ENCODE assay signal across 2 cellular contexts in genomic region chr7:37541810-37542443, GRCh38.
TF ChIP-seq lines count a peak whose summit lies in the region.

No MANE protein-coding gene starts in this region.

TF ChIP-seq in WTC11, 78 proteins besides CTCF, POLR2A, EP300 and RAD21 (continued from another document):
- TF ChIP-seq, protein P1, sequence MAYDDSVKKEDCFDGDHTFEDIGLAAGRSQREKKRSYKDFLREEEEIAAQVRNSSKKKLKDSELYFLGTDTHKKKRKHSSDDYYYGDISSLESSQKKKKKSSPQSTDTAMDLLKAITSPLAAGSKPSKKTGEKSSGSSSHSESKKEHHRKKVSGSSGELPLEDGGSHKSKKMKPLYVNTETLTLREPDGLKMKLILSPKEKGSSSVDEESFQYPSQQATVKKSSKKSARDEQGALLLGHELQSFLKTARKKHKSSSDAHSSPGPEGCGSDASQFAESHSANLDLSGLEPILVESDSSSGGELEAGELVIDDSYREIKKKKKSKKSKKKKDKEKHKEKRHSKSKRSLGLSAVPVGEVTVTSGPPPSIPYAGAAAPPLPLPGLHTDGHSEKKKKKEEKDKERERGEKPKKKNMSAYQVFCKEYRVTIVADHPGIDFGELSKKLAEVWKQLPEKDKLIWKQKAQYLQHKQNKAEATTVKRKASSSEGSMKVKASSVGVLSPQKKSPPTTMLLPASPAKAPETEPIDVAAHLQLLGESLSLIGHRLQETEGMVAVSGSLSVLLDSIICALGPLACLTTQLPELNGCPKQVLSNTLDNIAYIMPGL (CRISPR knock-in tag; IDR thresholded peaks at IDR 0.05): no peak
- no peak for TF ChIP-seq ZNF263 (CRISPR knock-in tag; IDR thresholded peaks at IDR 0.05; ENCODE audit: low read depth)
- TF ChIP-seq, protein P2, sequence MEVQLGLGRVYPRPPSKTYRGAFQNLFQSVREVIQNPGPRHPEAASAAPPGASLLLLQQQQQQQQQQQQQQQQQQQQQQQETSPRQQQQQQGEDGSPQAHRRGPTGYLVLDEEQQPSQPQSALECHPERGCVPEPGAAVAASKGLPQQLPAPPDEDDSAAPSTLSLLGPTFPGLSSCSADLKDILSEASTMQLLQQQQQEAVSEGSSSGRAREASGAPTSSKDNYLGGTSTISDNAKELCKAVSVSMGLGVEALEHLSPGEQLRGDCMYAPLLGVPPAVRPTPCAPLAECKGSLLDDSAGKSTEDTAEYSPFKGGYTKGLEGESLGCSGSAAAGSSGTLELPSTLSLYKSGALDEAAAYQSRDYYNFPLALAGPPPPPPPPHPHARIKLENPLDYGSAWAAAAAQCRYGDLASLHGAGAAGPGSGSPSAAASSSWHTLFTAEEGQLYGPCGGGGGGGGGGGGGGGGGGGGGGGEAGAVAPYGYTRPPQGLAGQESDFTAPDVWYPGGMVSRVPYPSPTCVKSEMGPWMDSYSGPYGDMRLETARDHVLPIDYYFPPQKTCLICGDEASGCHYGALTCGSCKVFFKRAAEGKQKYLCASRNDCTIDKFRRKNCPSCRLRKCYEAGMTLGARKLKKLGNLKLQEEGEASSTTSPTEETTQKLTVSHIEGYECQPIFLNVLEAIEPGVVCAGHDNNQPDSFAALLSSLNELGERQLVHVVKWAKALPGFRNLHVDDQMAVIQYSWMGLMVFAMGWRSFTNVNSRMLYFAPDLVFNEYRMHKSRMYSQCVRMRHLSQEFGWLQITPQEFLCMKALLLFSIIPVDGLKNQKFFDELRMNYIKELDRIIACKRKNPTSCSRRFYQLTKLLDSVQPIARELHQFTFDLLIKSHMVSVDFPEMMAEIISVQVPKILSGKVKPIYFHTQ (CRISPR knock-in tag; IDR thresholded peaks at IDR 0.05): no peak
- TF ChIP-seq CBFB (CRISPR knock-in tag; IDR thresholded peaks at IDR 0.05; ENCODE audit: low read depth): no peak
TF ChIP-seq in WTC11: peak in this region for 0.

TF ChIP-seq in GM23338, 12 proteins besides CTCF, POLR2A, EP300 and RAD21 (continued from another document):
- TF ChIP-seq, protein P3, sequence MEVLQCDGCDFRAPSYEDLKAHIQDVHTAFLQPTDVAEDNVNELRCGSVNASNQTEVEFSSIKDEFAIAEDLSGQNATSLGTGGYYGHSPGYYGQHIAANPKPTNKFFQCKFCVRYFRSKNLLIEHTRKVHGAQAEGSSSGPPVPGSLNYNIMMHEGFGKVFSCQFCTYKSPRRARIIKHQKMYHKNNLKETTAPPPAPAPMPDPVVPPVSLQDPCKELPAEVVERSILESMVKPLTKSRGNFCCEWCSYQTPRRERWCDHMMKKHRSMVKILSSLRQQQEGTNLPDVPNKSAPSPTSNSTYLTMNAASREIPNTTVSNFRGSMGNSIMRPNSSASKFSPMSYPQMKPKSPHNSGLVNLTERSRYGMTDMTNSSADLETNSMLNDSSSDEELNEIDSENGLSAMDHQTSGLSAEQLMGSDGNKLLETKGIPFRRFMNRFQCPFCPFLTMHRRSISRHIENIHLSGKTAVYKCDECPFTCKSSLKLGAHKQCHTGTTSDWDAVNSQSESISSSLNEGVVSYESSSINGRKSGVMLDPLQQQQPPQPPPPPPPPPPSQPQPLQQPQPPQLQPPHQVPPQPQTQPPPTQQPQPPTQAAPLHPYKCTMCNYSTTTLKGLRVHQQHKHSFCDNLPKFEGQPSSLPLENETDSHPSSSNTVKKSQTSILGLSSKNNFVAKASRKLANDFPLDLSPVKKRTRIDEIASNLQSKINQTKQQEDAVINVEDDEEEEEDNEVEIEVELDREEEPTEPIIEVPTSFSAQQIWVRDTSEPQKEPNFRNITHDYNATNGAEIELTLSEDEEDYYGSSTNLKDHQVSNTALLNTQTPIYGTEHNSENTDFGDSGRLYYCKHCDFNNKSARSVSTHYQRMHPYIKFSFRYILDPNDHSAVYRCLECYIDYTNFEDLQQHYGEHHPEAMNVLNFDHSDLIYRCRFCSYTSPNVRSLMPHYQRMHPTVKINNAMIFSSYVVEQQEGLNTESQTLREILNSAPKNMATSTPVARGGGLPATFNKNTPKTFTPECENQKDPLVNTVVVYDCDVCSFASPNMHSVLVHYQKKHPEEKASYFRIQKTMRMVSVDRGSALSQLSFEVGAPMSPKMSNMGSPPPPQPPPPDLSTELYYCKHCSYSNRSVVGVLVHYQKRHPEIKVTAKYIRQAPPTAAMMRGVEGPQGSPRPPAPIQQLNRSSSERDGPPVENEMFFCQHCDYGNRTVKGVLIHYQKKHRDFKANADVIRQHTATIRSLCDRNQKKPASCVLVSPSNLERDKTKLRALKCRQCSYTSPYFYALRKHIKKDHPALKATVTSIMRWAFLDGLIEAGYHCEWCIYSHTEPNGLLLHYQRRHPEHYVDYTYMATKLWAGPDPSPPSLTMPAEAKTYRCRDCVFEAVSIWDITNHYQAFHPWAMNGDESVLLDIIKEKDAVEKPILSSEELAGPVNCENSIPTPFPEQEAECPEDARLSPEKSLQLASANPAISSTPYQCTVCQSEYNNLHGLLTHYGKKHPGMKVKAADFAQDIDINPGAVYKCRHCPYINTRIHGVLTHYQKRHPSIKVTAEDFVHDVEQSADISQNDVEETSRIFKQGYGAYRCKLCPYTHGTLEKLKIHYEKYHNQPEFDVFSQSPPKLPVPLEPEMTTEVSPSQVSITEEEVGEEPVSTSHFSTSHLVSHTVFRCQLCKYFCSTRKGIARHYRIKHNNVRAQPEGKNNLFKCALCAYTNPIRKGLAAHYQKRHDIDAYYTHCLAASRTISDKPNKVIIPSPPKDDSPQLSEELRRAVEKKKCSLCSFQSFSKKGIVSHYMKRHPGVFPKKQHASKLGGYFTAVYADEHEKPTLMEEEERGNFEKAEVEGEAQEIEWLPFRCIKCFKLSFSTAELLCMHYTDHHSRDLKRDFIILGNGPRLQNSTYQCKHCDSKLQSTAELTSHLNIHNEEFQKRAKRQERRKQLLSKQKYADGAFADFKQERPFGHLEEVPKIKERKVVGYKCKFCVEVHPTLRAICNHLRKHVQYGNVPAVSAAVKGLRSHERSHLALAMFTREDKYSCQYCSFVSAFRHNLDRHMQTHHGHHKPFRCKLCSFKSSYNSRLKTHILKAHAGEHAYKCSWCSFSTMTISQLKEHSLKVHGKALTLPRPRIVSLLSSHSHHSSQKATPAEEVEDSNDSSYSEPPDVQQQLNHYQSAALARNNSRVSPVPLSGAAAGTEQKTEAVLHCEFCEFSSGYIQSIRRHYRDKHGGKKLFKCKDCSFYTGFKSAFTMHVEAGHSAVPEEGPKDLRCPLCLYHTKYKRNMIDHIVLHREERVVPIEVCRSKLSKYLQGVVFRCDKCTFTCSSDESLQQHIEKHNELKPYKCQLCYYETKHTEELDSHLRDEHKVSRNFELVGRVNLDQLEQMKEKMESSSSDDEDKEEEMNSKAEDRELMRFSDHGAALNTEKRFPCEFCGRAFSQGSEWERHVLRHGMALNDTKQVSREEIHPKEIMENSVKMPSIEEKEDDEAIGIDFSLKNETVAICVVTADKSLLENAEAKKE (CRISPR knock-in tag; IDR thresholded peaks at IDR 0.05): no peak
- no peak for TF ChIP-seq POLR2AphosphoS5 (IDR thresholded peaks at IDR 0.05; ENCODE audit: low read depth)
